In genomic region chr3:38117748-38118420, GRCh38 we compare ENCODE assay signal across 9 cellular contexts. TPM values are rescaled to one million over a fixed set of nuclear protein-coding genes. Genes with fewer than 3 reads are reported as not detected.
DNase-seq lines count a peak whose midpoint lies in the region; ATAC-seq and TF ChIP-seq lines count a peak whose summit lies in the region.
"Had no signal": no experiment of that assay in that cellular context is flagged by ENCODE, and none has a peak within 500 bp of the region (broad histone marks: within the 10 kb centered on the region; RNA-seq: fewer than 3 reads in every experiment).

No MANE protein-coding gene starts in this region.

- H3K36me3 Mint-ChIP-seq in CD14-positive monocyte = peaks cover 45 to 51% of the 10 kb centered on the region in 2 donors

- intact Hi-C loops in CD14-positive monocyte (cut with micrococcal nuclease) = loop anchor here (5.0 to 10.0 kb wide), 3 partner anchors 143 to 359 kb away; no protein-coding TSS in a partner anchor
- intact Hi-C loops in sciatic nerve (cut with DNase I) = loop anchor here (10.0 kb wide), 1 partner anchor 367 kb away; no protein-coding TSS in a partner anchor

- peak; percentile 71 for TF ChIP-seq CTCF in CD14-positive monocyte (IDR thresholded peaks at IDR 0.05)
- TF ChIP-seq CTCF in cardiac muscle cell (IDR thresholded peaks at IDR 0.05; ENCODE audit: low read depth, low read length) = peak; percentile 81

- in situ Hi-C loops in GM18951 (cut with MboI; ENCODE audit: low sequenced_read_pairs, unreplicated experiment) = no loop called here

- no peak overlapping the region for H3K4me3 Mint-ChIP-seq in CD14-positive monocyte

- DNase-seq in CD14-positive monocyte (ENCODE audit: low spot score) = peak; percentile 75
- DNase-seq in SHP77 treated with DMSO at 0.1 percent for 48 hours (lab: John Stamatoyannopoulos, UW) = peak; percentile 8
- DNase-seq in activated naive CD4-positive, alpha-beta T cell treated with Interleukin-2 at 50 U/mL for 16 hours = peak; percentile 76
- peak; percentile 32 to 69 for DNase-seq in cardiac muscle cell (ENCODE audit: low read depth in 1 of 2, low spot score in 1 of 2)
- DNase-seq in sciatic nerve (ENCODE audit: low spot score) = peak; percentile 75
- DNase-seq in T1000 (lab: John Stamatoyannopoulos, UW) = no peak

- H3K27ac ChIP-seq in cardiac muscle cell = no peak overlapping the region
- H3K27ac ChIP-seq: SK-N-MC had no signal

- no peaks in the 10 kb centered on the region for H3K4me1 ChIP-seq in cardiac muscle cell (ENCODE audit: low read depth)

- TF ChIP-seq POLR2A in GM18951 (IDR thresholded peaks at IDR 0.05; ENCODE audit: extremely low read depth, insufficient read depth, insufficient read length) = peak; percentile 38

- H3K27me3 Mint-ChIP-seq in CD14-positive monocyte (ENCODE audit: low read depth in 3 of 3) = peaks cover 3 to 10% (median 4%) of the 10 kb centered on the region in 3 donors

- no peaks in the 10 kb centered on the region for H3K9me3 ChIP-seq in cardiac muscle cell (ENCODE audit: low read depth)

- H3K27ac Mint-ChIP-seq in CD14-positive monocyte = peak overlapping the region in 2 of 7 donors; percentile 48 to 68

- H3K27me3 ChIP-seq in cardiac muscle cell = no peaks in the 10 kb centered on the region

- H3K36me3 ChIP-seq in cardiac muscle cell = peaks cover 3% of the 10 kb centered on the region

- ATAC-seq in HG03196 (IDR thresholded peaks at IDR 0.05; ENCODE audit: unreplicated experiment) (peak; percentile 60), sciatic nerve (peak; percentile 64)

- H3K4me1 Mint-ChIP-seq in CD14-positive monocyte = peaks cover 14% of the 10 kb centered on the region

- H3K4me3 ChIP-seq in cardiac muscle cell = no peak overlapping the region
- H3K4me3 ChIP-seq: SK-N-MC had no signal

- H3K9me3 Mint-ChIP-seq in CD14-positive monocyte = no peaks in the 10 kb centered on the region

RNA-seq across cellular contexts. Expression of gene ACAA1, which starts 19.0 kb away (rescaled TPM):
- polyA plus RNA-seq in CD14-positive monocyte (100 to 1,000 TPM; 123 to 133 TPM), cardiac muscle cell (87.9 and 104 TPM in 2 replicates)
- total RNA-seq in cardiac muscle cell (62.8 and 63.1 TPM in 2 replicates), sciatic nerve (67.6 TPM)

RNA-seq across cellular contexts. Expression of gene MYD88, which starts 20.6 kb away (rescaled TPM):
- polyA plus RNA-seq in CD14-positive monocyte (100 to 1,000 TPM; 398 to 427 TPM), cardiac muscle cell (7.2 and 7.7 TPM in 2 replicates)
- total RNA-seq in cardiac muscle cell (2.1 and 2.5 TPM in 2 replicates), sciatic nerve (25.0 TPM)

RNA-seq across cellular contexts. Expression of gene OXSR1, which starts 47.5 kb away (rescaled TPM):
- polyA plus RNA-seq in CD14-positive monocyte (10 to 100 TPM in 1 of 2 donors, 1 to 10 TPM in 1; 9.4 to 12.3 TPM), cardiac muscle cell (20.6 and 24.2 TPM in 2 replicates)
- total RNA-seq in cardiac muscle cell (24.4 and 34.1 TPM in 2 replicates), sciatic nerve (42.6 TPM)
